In genomic region chr6:9890469-9890868, GRCh38 we compare ENCODE assay signal across 8 cellular contexts.
"Had no signal": no experiment of that assay in that cellular context is flagged by ENCODE, and none has a peak within 500 bp of the region (broad histone marks: within the 10 kb centered on the region; RNA-seq: fewer than 3 reads in every experiment).

No MANE protein-coding gene starts in this region.

- DNase-seq: GDM1, GF-D8 had no signal

- ATAC-seq: GM12878 had no signal

- H3K4me3 ChIP-seq: GM12878 had no signal

- FAIRE-seq: G401.6, GM12878, GM12891, GM12892, GM18507, GM19239 had no signal
